In the genomic region with DNA sequence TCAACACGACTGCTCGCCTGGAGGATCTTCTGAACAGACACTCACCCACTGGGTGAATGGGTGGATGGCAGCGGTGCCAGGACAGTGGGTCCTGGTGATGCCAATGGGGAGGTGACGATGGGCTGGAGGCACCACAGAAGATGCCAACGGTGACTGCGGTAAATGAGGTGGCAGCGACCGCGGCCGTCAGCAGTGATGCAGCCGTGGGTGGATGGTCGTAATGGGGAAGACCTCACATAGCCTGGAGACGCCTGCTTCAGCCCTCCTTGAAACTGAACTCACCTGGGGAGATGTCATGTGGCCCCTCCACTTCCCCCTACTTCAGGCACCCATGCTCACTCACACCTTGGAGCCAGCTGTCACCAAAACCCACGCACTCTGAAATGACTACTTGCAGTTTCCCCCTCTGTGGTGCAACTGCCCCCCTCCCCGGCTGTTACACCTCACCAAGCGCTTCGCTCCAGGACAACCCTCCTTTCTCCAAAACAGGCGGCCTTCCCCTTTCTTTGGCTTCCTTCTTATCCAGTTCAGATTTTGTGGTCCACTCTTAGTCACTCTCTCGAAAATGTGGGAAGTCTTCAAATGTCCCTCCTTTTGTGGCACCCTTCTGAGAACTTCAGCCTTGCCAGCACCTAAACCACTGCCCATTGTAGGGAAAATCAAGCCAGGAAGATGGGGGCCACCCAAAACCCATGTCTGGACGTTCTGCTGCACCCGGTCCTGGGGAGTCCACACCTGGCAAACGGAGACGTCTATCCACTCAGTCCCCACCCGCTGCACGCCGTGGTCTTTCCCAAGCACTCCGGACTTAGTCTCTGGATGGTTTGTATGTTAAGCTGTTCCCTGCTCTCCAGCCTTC, we compare ENCODE assay signal across 9 cellular contexts. TPM values are rescaled to one million over a fixed set of nuclear protein-coding genes. Genes with fewer than 3 reads are reported as not detected.
DNase-seq lines count a peak whose midpoint lies in the region; ATAC-seq, FAIRE-seq and TF ChIP-seq lines count a peak whose summit lies in the region.
"Had no signal": no experiment of that assay in that cellular context is flagged by ENCODE, and none has a peak within 500 bp of the region (broad histone marks: within the 10 kb centered on the region; RNA-seq: fewer than 3 reads in every experiment).

No MANE protein-coding gene starts in this region.

- POLR2A ChIA-PET in H1 (lab: Charles Lee; ENCODE audit: partially characterized antibody): interaction anchor here (1.2 kb wide), 1 partner anchor 14 kb away, joined by 3 read pairs; a partner anchor contains a TSS

- H2BK12ac ChIP-seq in H1 (ENCODE audit: low read depth, low read length): peak overlapping the region; percentile 80; the same call in 1 of the 2 replicates

- no peak overlapping the region for H3K4me2 ChIP-seq in H1 (ENCODE audit: insufficient read depth in 1 of 2, low read depth in 2 of 2, low read length in 2 of 2)

- no peak for TF ChIP-seq RAD21 in H1 (IDR thresholded peaks at IDR 0.05 in 1 of 2, conservative IDR thresholded peaks at IDR 0.05 in 1 of 2; ENCODE audit: low read depth in 2 of 2, low read length in 2 of 2)

- H3K79me1 ChIP-seq in H1 (ENCODE audit: low read depth, low read length): no peaks in the 10 kb centered on the region

- TF ChIP-seq POLR2A in GM12892 (IDR thresholded peaks at IDR 0.05; ENCODE audit: low read depth, low read length) (no peak), H1 (IDR thresholded peaks at IDR 0.05; ENCODE audit: control extremely low read depth in 1 of 2, low read depth in 2 of 2, low read length in 2 of 2) (no peak)

- H3K27me3 ChIP-seq in H1 (replicated peaks in 1 of 4; ENCODE audit: control insufficient read depth in 3 of 4, extremely low read depth in 1 of 4, insufficient read depth in 3 of 4, low read length in 3 of 4): no peaks in the 10 kb centered on the region

- H3K36me3 ChIP-seq in H1 (ENCODE audit: control insufficient read depth in 2 of 4, insufficient read depth in 4 of 4, low read length in 3 of 4): no peaks in the 10 kb centered on the region

- H4K91ac ChIP-seq in H1 (replicated peaks; ENCODE audit: insufficient read length, low read length): peak overlapping the region; percentile 22

- H2AFZ ChIP-seq in H1 (ENCODE audit: low read length): no peak overlapping the region

- WGBS in H1 (ENCODE audit: extremely low coverage in 1 of 2, insufficient coverage in 1 of 2, insufficient read length in 1 of 2, insufficient replicate concordance in 2 of 2, low coverage in 1 of 2, low lambda C conversion rate in 2 of 2, missing lambda C conversion rate in 1 of 2), 2 experiments: 92% methylated on average over 27 of the region's 27 CpGs; no CpG with 5 or more reads in 1 of the 2 experiments

- H3K9ac ChIP-seq in H1 (replicated peaks in 1 of 4; ENCODE audit: extremely low read depth in 1 of 4, low read depth in 3 of 4, low read length in 3 of 4): no peak overlapping the region

- FAIRE-seq in GM12892 (lab: Jason Lieb, UNC): peak; percentile 81
- no peak for FAIRE-seq in H1 (lab: Jason Lieb, UNC)

- H2AK5ac ChIP-seq in H1 (ENCODE audit: low read depth, low read length): no peak overlapping the region

- H2BK15ac ChIP-seq in H1 (ENCODE audit: low read length): peak overlapping the region; percentile 92

- H4K20me1 ChIP-seq in H1 (replicated peaks in 1 of 2; ENCODE audit: control insufficient read depth in 1 of 2, insufficient read depth in 2 of 2, low read length in 2 of 2): peaks cover 0 to 4% of the 10 kb centered on the region in 2 experiments

- peak overlapping the region; percentile 21; the same call in 1 of the 2 replicates for H2BK5ac ChIP-seq in H1 (ENCODE audit: low read depth, low read length)

- no peak overlapping the region for H3K27ac ChIP-seq in H1 (ENCODE audit: low read depth, low read length)

- ATAC-seq in GM19468 (IDR thresholded peaks at IDR 0.05; ENCODE audit: extremely low read depth, unreplicated experiment) (peak; percentile 42), HG03378 (IDR thresholded peaks at IDR 0.05; ENCODE audit: unreplicated experiment) (peak; percentile 69)
- ATAC-seq: left ventricle myocardium superior had no signal

- no peak overlapping the region for H3K23ac ChIP-seq in H1 (ENCODE audit: insufficient read length)

- H3K23me2 ChIP-seq in H1 (ENCODE audit: low read depth, low read length): peaks cover 16% of the 10 kb centered on the region; the same call in 1 of the 2 replicates

- no peak for TF ChIP-seq CTCF in H1 (IDR thresholded peaks at IDR 0.05; ENCODE audit: control extremely low read depth in 1 of 3, insufficient read depth in 1 of 3, low read depth in 1 of 3, low read length in 3 of 3)

- H2BK20ac ChIP-seq in H1 (ENCODE audit: low read length): no peak overlapping the region; the same call in 1 of the 2 replicates

- peak; percentile 96 for DNase-seq in GM12892 (ENCODE audit: insufficient read length)
- no peak for DNase-seq in H1 (ENCODE audit: low read depth in 1 of 2, low spot score in 2 of 2)
- DNase-seq in SK-N-DZ (ENCODE audit: low spot score): no peak
- DNase-seq in AG20443 (ENCODE audit: low spot score): no peak
- no peak for DNase-seq in NCI-H69 (lab: John Stamatoyannopoulos, UW)
- no peak for DNase-seq in NCI-H774 (lab: John Stamatoyannopoulos, UW)
- DNase-seq: left ventricle myocardium superior had no signal

- H3K9me3 ChIP-seq in H1 (ENCODE audit: insufficient read depth in 2 of 2, low read depth in 1 of 2, low read length in 1 of 2): no peaks in the 10 kb centered on the region

- H3K4me3 ChIP-seq in H1 (ENCODE audit: extremely low read depth in 1 of 4, insufficient read depth in 2 of 4, low read depth in 3 of 4, low read length in 4 of 4): no peak overlapping the region

- peak overlapping the region; percentile 15 for H2BK120ac ChIP-seq in H1 (replicated peaks; ENCODE audit: low read depth, low read length)

- CTCF ChIA-PET in H1 (lab: Charles Lee; ENCODE audit: partially characterized antibody): interaction anchor here (0.7 to 1.2 kb wide), 5 partner anchors 42 to 343 kb away, joined by 3 read pairs; no protein-coding TSS in a partner anchor

- no peaks in the 10 kb centered on the region for H3K79me2 ChIP-seq in H1 (ENCODE audit: control insufficient read depth in 1 of 2, insufficient read depth in 2 of 2, low read length in 2 of 2)

- no peak overlapping the region for H3K56ac ChIP-seq in H1 (replicated peaks; ENCODE audit: insufficient read length, low read depth, low read length)

- no peak overlapping the region for H3K4ac ChIP-seq in H1 (replicated peaks; ENCODE audit: insufficient read length, low read depth, low read length)

- no peak overlapping the region for H4K5ac ChIP-seq in H1 (ENCODE audit: insufficient read length, low read depth, low read length)

- H4K8ac ChIP-seq in H1 (ENCODE audit: extremely low read depth, insufficient read depth, low read length): no peak overlapping the region

- H3K14ac ChIP-seq in H1 (ENCODE audit: insufficient read length): no peak overlapping the region

- peaks cover 6 to 48% (median 39%) of the 10 kb centered on the region in 4 experiments for H3K4me1 ChIP-seq in H1 (replicated peaks in 1 of 4; ENCODE audit: control insufficient read depth in 3 of 4, insufficient read depth in 4 of 4, low read length in 3 of 4)

- TF ChIP-seq EP300 in H1 (IDR thresholded peaks at IDR 0.05; ENCODE audit: borderline replicate concordance in 1 of 2, low read depth in 2 of 2, low read length in 2 of 2): no peak

- peak overlapping the region; percentile 2; the same call in 1 of the 2 replicates for H3K18ac ChIP-seq in H1 (ENCODE audit: extremely low read depth, low read length)

RNA-seq across cellular contexts. Expression of a gene that starts 10.4 kb away (rescaled TPM):
- not detected for polyA plus RNA-seq in GM12892 (2012; ENCODE audit: missing spikeins)
- total RNA-seq in H1 (2021; fragmentation: NEBNext Ultra II Directional; extraction: Animal tissue kit (Norgen Biotek cat#: 25700)): not detected in 2 replicates
- 0.05 TPM in 1 of 2 replicates, not detected in the other for polyA plus RNA-seq in H1 (2011; rRNA removed)
- polyA plus RNA-seq in H1 (2011; cell fraction: cytosol; rRNA removed): not detected
- polyA plus RNA-seq in H1 (2011; cell fraction: nucleus; rRNA removed): not detected
- polyA plus RNA-seq in H1 (2012, experiment 1 of 2): not detected in 4 replicates
- polyA plus RNA-seq in H1 (2012, experiment 2 of 2): not detected
- polyA plus RNA-seq in H1 (2013, experiment 1 of 2): not detected
- not detected for polyA plus RNA-seq in H1 (2013, experiment 2 of 2)
- polyA minus RNA-seq in H1 (2011; rRNA and poly(A)+ RNA removed): not detected in 2 replicates
- not detected for polyA minus RNA-seq in H1 (2011; cell fraction: cytosol; rRNA and poly(A)+ RNA removed)
- polyA minus RNA-seq in H1 (2011; cell fraction: nucleus; rRNA and poly(A)+ RNA removed): not detected
- polyA plus RNA-seq in SK-N-DZ (2014; cell fraction: cytosol; rRNA removed): not detected in 2 replicates
- not detected in 2 replicates for polyA plus RNA-seq in SK-N-DZ (2014; cell fraction: nucleus; rRNA removed)
- total RNA-seq: left ventricle myocardium superior had no signal

RNA-seq across cellular contexts. Expression of a gene that starts 14.2 kb away (rescaled TPM):
- 39.1 TPM for polyA plus RNA-seq in GM12892 (2012; ENCODE audit: missing spikeins)
- 77.1 and 78.1 TPM in 2 replicates for total RNA-seq in H1 (2021; fragmentation: NEBNext Ultra II Directional; extraction: Animal tissue kit (Norgen Biotek cat#: 25700))
- polyA plus RNA-seq in H1 (2011; rRNA removed): 80.2 and 96.5 TPM in 2 replicates
- polyA plus RNA-seq in H1 (2011; cell fraction: cytosol; rRNA removed): 101 TPM
- polyA plus RNA-seq in H1 (2011; cell fraction: nucleus; rRNA removed): 124 TPM
- 61.9 to 82.8 TPM (median 77.6 TPM) in 4 replicates for polyA plus RNA-seq in H1 (2012, experiment 1 of 2)
- polyA plus RNA-seq in H1 (2012, experiment 2 of 2): 87.8 TPM
- 57.0 TPM for polyA plus RNA-seq in H1 (2013, experiment 1 of 2)
- 55.6 TPM for polyA plus RNA-seq in H1 (2013, experiment 2 of 2)
- 52.5 and 67.0 TPM in 2 replicates for polyA minus RNA-seq in H1 (2011; rRNA and poly(A)+ RNA removed)
- 78.2 TPM for polyA minus RNA-seq in H1 (2011; cell fraction: cytosol; rRNA and poly(A)+ RNA removed)
- 31.7 TPM for polyA minus RNA-seq in H1 (2011; cell fraction: nucleus; rRNA and poly(A)+ RNA removed)
- 182 and 220 TPM in 2 replicates for polyA plus RNA-seq in SK-N-DZ (2014; cell fraction: cytosol; rRNA removed)
- polyA plus RNA-seq in SK-N-DZ (2014; cell fraction: nucleus; rRNA removed): 224 and 314 TPM in 2 replicates

RNA-seq across cellular contexts. Expression of a gene that starts 19.9 kb away (rescaled TPM):
- 1.00 TPM for polyA plus RNA-seq in GM12892 (2012; ENCODE audit: missing spikeins)
- total RNA-seq in H1 (2021; fragmentation: NEBNext Ultra II Directional; extraction: Animal tissue kit (Norgen Biotek cat#: 25700)): 21.1 and 22.4 TPM in 2 replicates
- 6.4 and 10.7 TPM in 2 replicates for polyA plus RNA-seq in H1 (2011; rRNA removed)
- polyA plus RNA-seq in H1 (2011; cell fraction: cytosol; rRNA removed): 8.6 TPM
- polyA plus RNA-seq in H1 (2011; cell fraction: nucleus; rRNA removed): 14.3 TPM
- 8.5 to 11.4 TPM (median 10.9 TPM) in 4 replicates for polyA plus RNA-seq in H1 (2012, experiment 1 of 2)
- polyA plus RNA-seq in H1 (2012, experiment 2 of 2): 11.3 TPM
- polyA plus RNA-seq in H1 (2013, experiment 1 of 2): 7.1 TPM
- polyA plus RNA-seq in H1 (2013, experiment 2 of 2): 7.8 TPM
- polyA minus RNA-seq in H1 (2011; rRNA and poly(A)+ RNA removed): 32.8 and 34.9 TPM in 2 replicates
- polyA minus RNA-seq in H1 (2011; cell fraction: cytosol; rRNA and poly(A)+ RNA removed): 22.2 TPM
- 18.9 TPM for polyA minus RNA-seq in H1 (2011; cell fraction: nucleus; rRNA and poly(A)+ RNA removed)
- polyA plus RNA-seq in SK-N-DZ (2014; cell fraction: cytosol; rRNA removed): 1.1 and 1.3 TPM in 2 replicates
- 1.3 and 1.6 TPM in 2 replicates for polyA plus RNA-seq in SK-N-DZ (2014; cell fraction: nucleus; rRNA removed)

RNA-seq across cellular contexts. Expression of a gene that starts 44.0 kb away (rescaled TPM):
- polyA plus RNA-seq in GM12892 (2012; ENCODE audit: missing spikeins): 13.7 TPM
- 31.2 and 32.8 TPM in 2 replicates for total RNA-seq in H1 (2021; fragmentation: NEBNext Ultra II Directional; extraction: Animal tissue kit (Norgen Biotek cat#: 25700))
- 19.2 and 25.0 TPM in 2 replicates for polyA plus RNA-seq in H1 (2011; rRNA removed)
- 22.5 TPM for polyA plus RNA-seq in H1 (2011; cell fraction: cytosol; rRNA removed)
- 27.7 TPM for polyA plus RNA-seq in H1 (2011; cell fraction: nucleus; rRNA removed)
- polyA plus RNA-seq in H1 (2012, experiment 1 of 2): 21.6 to 26.2 TPM (median 23.4 TPM) in 4 replicates
- 21.6 TPM for polyA plus RNA-seq in H1 (2012, experiment 2 of 2)
- polyA plus RNA-seq in H1 (2013, experiment 1 of 2): 15.5 TPM
- 16.2 TPM for polyA plus RNA-seq in H1 (2013, experiment 2 of 2)
- polyA minus RNA-seq in H1 (2011; rRNA and poly(A)+ RNA removed): 25.3 and 25.7 TPM in 2 replicates
- 19.9 TPM for polyA minus RNA-seq in H1 (2011; cell fraction: cytosol; rRNA and poly(A)+ RNA removed)
- 13.3 TPM for polyA minus RNA-seq in H1 (2011; cell fraction: nucleus; rRNA and poly(A)+ RNA removed)
- 48.5 and 54.7 TPM in 2 replicates for polyA plus RNA-seq in SK-N-DZ (2014; cell fraction: cytosol; rRNA removed)
- polyA plus RNA-seq in SK-N-DZ (2014; cell fraction: nucleus; rRNA removed): 42.9 and 44.8 TPM in 2 replicates
